ENCODE assay signal across 15 cellular contexts in the genomic region with DNA sequence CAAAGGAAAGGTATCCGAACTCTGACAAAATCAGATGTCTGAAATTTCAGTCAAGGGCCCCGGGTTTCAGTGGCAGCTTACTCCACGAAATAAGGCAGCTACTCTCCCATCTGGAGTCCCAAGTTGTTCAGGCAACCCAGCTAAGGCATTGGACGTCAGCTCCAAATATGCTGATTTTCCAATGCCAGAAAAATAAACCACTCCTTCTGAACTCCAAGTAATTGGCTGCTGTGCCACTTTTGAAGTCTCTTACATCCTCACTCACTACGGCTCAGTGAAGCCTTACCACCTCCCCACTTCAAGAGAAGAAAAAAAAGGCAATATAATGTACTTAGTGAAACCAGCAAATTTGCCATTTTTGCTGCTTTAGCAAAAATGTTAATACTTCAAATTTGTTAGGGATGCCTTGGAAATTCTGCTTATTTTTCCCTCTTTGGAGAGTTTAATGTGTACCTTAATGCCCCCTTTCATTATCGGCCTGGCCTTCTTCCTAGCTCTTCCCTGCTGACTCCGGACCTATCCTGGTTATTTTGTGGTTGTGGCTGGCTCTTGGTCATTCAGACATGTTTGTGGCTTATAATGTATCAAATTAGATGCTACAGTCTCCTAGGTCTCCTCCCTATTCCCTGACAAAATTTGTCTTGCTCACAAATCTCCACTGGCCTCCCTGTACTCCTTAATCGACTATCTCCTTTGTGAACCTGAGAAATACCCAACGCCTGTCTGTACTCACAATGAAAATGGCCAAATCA.
"Had no signal": no experiment of that assay in that cellular context is flagged by ENCODE, and none has a peak within 500 bp of the region (broad histone marks: within the 10 kb centered on the region; RNA-seq: fewer than 3 reads in every experiment).

No MANE protein-coding gene starts in this region.

- H3K4me3 ChIP-seq: adrenal gland, lung, ovary, smooth muscle cell had no signal

- H3K9me3 Mint-ChIP-seq: activated T-helper 2 cell treated with anti-CD3 and anti-CD28 coated beads, Interferon-gamma antibody, Interleukin-2, Interleukin-4, amounts not matched to agents 10 μg/mL and 5 μg/mL and 100 μg/mL, durations not matched to agents 14 hours and 24 hours and 36 hours; natural killer cell treated with Interleukin-12 subunit alpha and Interleukin-12 subunit beta and Interleukin-15 and Interleukin-18, amount 100 ng/mL, for 72 hours; type B pancreatic cell had no signal

- H3K27me3 ChIP-seq: adrenal gland, ovary had no signal

- H3K36me3 ChIP-seq: adrenal gland, ovary had no signal

- H3K4me3 Mint-ChIP-seq: natural killer cell treated with Interleukin-12 subunit alpha and Interleukin-12 subunit beta and Interleukin-15 and Interleukin-18, amount 100 ng/mL, for 72 hours; stimulated activated memory B cell treated with anti-CD40 and anti-IgM and Interleukin-4, amounts not matched to agents 10 μg/mL and 1 μg/mL and 100 μg/mL, for 72 hours had no signal

- FAIRE-seq: TTC549 had no signal

- H3K9me3 ChIP-seq: adrenal gland, ovary had no signal

- H3K4me1 Mint-ChIP-seq: stimulated activated memory B cell treated with anti-CD40 and anti-IgM and Interleukin-4, amounts not matched to agents 10 μg/mL and 1 μg/mL and 100 μg/mL, for 72 hours had no signal

- H3K27me3 Mint-ChIP-seq: stimulated activated memory B cell treated with anti-CD40 and anti-IgM and Interleukin-4, amounts not matched to agents 10 μg/mL and 1 μg/mL and 100 μg/mL, for 72 hours had no signal

- H3K4me1 ChIP-seq: adrenal gland had no signal

- H3K4me2 ChIP-seq: smooth muscle cell had no signal

- H3K27ac Mint-ChIP-seq: activated T-helper 2 cell treated with anti-CD3 and anti-CD28 coated beads, Interferon-gamma antibody, Interleukin-2, Interleukin-4, amounts not matched to agents 10 μg/mL and 5 μg/mL and 100 μg/mL, durations not matched to agents 14 hours and 24 hours and 36 hours; natural killer cell treated with Interleukin-12 subunit alpha and Interleukin-12 subunit beta and Interleukin-15 and Interleukin-18, amount 100 ng/mL, for 72 hours; stimulated activated memory B cell treated with anti-CD40 and anti-IgM and Interleukin-4, amounts not matched to agents 10 μg/mL and 1 μg/mL and 100 μg/mL, for 72 hours had no signal

- H3K27ac ChIP-seq: adrenal gland, ovary had no signal

- H3K36me3 Mint-ChIP-seq: natural killer cell treated with Interleukin-12 subunit alpha and Interleukin-12 subunit beta and Interleukin-15 and Interleukin-18, amount 100 ng/mL, for 72 hours; stimulated activated memory B cell treated with anti-CD40 and anti-IgM and Interleukin-4, amounts not matched to agents 10 μg/mL and 1 μg/mL and 100 μg/mL, for 72 hours; type B pancreatic cell had no signal

- ATAC-seq: natural killer cell treated with Interleukin-12 subunit alpha and Interleukin-12 subunit beta and Interleukin-15 and Interleukin-18, amount 100 ng/mL, for 72 hours; stimulated activated memory B cell treated with anti-CD40 and anti-IgM and Interleukin-4, amounts not matched to agents 10 μg/mL and 1 μg/mL and 100 μg/mL, for 72 hours had no signal

- DNase-seq: activated naive CD4-positive, alpha-beta T cell treated with anti-CD3 and anti-CD28 coated beads, Interleukin-2, amount 50 U/mL, for 16 hours; adrenal gland; central memory CD4-positive, alpha-beta T cell; cortex of kidney; effector CD8-positive, alpha-beta T cell; left cardiac atrium; ovary; T-helper 2 cell had no signal
